Comparison of ENCODE assay signal across 1 cellular context in genomic region chr12:6363330-6364036, GRCh38.
A peak's percentile ranks its signal among the peaks of the same experiment; 100 is the strongest.
TF ChIP-seq lines count a peak whose summit lies in the region.

No MANE protein-coding gene starts in this region.

TF ChIP-seq in HCT116, 20 proteins besides CTCF, POLR2A, EP300 and RAD21:
- TF ChIP-seq ZFX (IDR thresholded peaks at IDR 0.05) (peak; percentile 67; the same call in 1 of the 2 replicates), POLR2AphosphoS5 (IDR thresholded peaks at IDR 0.05; ENCODE audit: low read depth, low read length) (peak; percentile 85), ATF3 (IDR thresholded peaks at IDR 0.05) (no peak)
